In the genomic region with DNA sequence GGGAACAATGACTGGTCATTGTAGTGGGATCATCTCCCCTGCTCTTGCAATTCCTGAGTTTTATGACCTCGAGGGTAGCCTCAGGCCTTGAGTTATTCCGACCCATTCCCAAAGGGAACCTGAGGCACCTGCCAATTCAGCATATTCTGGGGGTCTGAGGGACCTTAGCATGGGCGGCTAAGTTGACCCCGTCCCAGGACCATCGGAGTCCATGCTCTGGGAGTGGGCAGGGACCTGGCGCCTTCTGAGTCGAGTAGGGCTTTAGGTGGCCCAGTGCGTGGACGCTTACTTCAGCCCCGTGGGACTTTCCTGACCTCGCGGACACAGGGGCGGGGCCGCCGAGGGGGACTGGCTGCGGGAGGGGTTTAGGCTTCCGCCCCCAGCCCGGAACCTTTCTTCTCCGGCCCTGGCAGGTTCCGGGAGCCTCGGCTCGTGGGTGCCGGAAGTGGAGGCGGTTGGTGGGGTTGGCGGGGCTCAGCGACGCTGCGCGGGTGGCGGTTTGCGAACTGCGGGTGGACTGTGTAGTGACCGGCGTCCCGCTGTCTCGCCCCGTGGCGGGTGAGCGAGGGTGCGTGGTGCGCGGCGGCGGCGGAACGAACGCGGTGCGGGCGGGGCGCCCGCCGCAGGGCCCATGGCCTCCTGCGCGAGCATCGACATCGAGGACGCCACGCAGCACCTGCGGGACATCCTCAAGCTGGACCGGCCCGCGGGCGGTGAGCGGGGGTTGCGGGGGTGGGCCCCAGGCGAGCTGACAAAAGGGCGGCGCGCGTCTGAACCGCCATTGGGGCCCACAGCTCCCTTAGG, we compare ENCODE assay signal across 8 cellular contexts. TPM values are rescaled to one million over a fixed set of nuclear protein-coding genes. Genes with fewer than 3 reads are reported as not detected.
A peak's percentile ranks its signal among the peaks of the same experiment; 100 is the strongest.
DNase-seq lines count a peak whose midpoint lies in the region; ATAC-seq and TF ChIP-seq lines count a peak whose summit lies in the region.

TSS of gene EDC4 (plus strand) at position 422 of the 804 bp plus-strand sequence. CDS start at position 632, 210 bp downstream.

- H3K27me3 Mint-ChIP-seq in endodermal cell (ENCODE audit: insufficient read depth): no peaks in the 10 kb centered on the region

- H3K27ac ChIP-seq in endodermal cell (ENCODE audit: low read depth, low read length): peak within 1 kb of the TSS; percentile 63

- no peaks in the 10 kb centered on the region for H3K4me1 ChIP-seq in endodermal cell (ENCODE audit: control insufficient read depth, insufficient read depth, low read length)

- no peaks in the 10 kb centered on the region for H3K9me3 ChIP-seq in endodermal cell (ENCODE audit: control insufficient read depth, low read length)

- TF ChIP-seq CTCF in AG09309 (IDR thresholded peaks at IDR 0.05; ENCODE audit: control insufficient read depth, insufficient read depth, low read depth, low read length, missing control alignments) (no peak), endodermal cell (conservative IDR thresholded peaks at IDR 0.05) (no peak)

- peaks cover 56% of the 10 kb centered on the region for H3K36me3 ChIP-seq in endodermal cell (ENCODE audit: control insufficient read depth, insufficient read depth, low read length)

- peak within 1 kb of the TSS; percentile 84 for H3K4me3 Mint-ChIP-seq in endodermal cell

- H3K4me3 ChIP-seq in AG09309 (ENCODE audit: control insufficient read depth, low read depth, low read length) (peak within 1 kb of the TSS; percentile 84), endodermal cell (ENCODE audit: low read length) (peak within 1 kb of the TSS; percentile 88)

- H3K9me3 Mint-ChIP-seq in endodermal cell: no peaks in the 10 kb centered on the region

- H3K36me3 Mint-ChIP-seq in endodermal cell (ENCODE audit: low read depth): peaks cover 37% of the 10 kb centered on the region

- DNase-seq in AG09309 (ENCODE audit: low read depth): no peak
- DNase-seq in NOMO-1 treated with dmso at 0.1 percent for 144 hours (lab: John Stamatoyannopoulos, UW; ENCODE audit: unreplicated experiment): peak; percentile 59
- peak; percentile 80 for DNase-seq in activated CD8-positive, alpha-beta memory T cell treated with anti-CD3 and anti-CD28 coated beads, Interleukin-2, amount 50 U/mL, for 24 hours (ENCODE audit: extremely low read depth)
- DNase-seq in endodermal cell: peak; percentile 90
- DNase-seq in mesenteric fat pad (ENCODE audit: low spot score): peak; percentile 97
- peak; percentile 76 for DNase-seq in stimulated activated CD8-positive, alpha-beta memory T cell treated with anti-CD3 and anti-CD28 coated beads, Interleukin-15, amount 100 ng/mL, for 1 hour (ENCODE audit: low read depth)

- peaks cover 13% of the 10 kb centered on the region for H3K4me1 Mint-ChIP-seq in endodermal cell

- peak within 1 kb of the TSS; percentile 91 for H3K9ac ChIP-seq in endodermal cell (ENCODE audit: extremely low read depth, low read length, poor library complexity, severe bottlenecking)

- no peaks in the 10 kb centered on the region for H3K27me3 ChIP-seq in endodermal cell (ENCODE audit: control insufficient read depth, insufficient read depth, low read length, poor library complexity, severe bottlenecking)

- 6 to 7% methylated on average over 21 to 72 of the region's 72 CpGs for WGBS in endodermal cell (ENCODE audit: insufficient coverage in 1 of 2, insufficient read length in 1 of 2), 2 experiments

- peak; percentile 77 for ATAC-seq in GM18867 (IDR thresholded peaks at IDR 0.05; ENCODE audit: unreplicated experiment)
- ATAC-seq in HG03108 (IDR thresholded peaks at IDR 0.05; ENCODE audit: unreplicated experiment): peak; percentile 78

- H3K27ac Mint-ChIP-seq in endodermal cell: peak within 1 kb of the TSS; percentile 91

RNA-seq across cellular contexts. Expression of gene EDC4, which starts in this region (rescaled TPM):
- total RNA-seq in endodermal cell (10 to 100 TPM; 69.2 to 74.3 TPM), mesenteric fat pad (41.3 TPM)
- polyA plus RNA-seq in endodermal cell (2013, experiment 1 of 2): 74.2 TPM
- 64.8 TPM for polyA plus RNA-seq in endodermal cell (2013, experiment 2 of 2)
